10 cellular contexts compared by ENCODE assay signal in the genomic region with DNA sequence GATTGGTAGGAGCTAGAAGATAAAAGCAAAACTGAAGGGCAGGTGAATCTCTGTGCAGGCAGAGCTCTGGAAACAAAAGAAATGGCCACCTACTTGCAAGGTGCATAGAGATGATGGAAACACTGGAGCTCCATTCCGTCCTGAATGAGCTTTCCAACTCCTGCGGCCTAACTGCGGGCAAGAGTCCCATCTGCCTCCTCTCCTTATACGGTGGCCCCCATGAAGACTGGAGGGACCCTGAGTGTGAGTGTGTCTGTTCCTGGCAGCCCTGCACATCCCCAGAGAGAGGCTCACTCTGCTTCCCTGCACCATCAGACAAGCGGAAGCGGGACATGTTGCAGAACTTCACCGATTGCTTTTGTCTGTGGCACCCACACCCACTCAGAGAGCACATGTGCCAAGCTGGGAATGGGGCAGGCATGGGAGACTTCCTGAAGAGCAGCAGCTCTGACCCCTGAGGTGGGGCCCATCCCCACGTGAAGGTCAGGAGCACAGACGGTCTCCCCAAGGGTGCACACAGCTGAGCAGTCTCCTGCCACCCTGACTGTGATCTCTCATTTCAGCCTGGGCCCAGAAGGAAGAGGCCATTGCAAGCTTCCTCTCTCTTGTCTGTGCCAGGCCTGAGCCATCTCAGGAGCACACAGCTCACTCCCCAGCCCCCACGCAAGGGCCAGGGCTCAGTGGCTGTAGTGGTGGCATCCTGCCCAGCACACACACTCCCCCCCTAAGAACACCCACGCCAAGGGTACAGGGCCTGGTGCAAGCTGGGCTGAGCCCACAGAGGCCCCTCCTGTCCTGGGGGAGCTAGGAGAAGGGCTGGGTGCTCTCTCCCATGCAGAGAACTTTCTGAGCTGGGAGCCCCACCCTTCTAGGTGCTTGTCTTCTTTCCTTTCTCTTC.
A peak's percentile ranks its signal among the peaks of the same experiment; 100 is the strongest.
DNase-seq lines count a peak whose midpoint lies in the region; ATAC-seq and TF ChIP-seq lines count a peak whose summit lies in the region.
"Had no signal": no experiment of that assay in that cellular context is flagged by ENCODE, and none has a peak within 500 bp of the region (broad histone marks: within the 10 kb centered on the region; RNA-seq: fewer than 3 reads in every experiment).

No MANE protein-coding gene starts in this region.

- H3K27ac ChIP-seq in heart right ventricle, result peak overlapping the region in 3 of 10 donors; percentile 40 to 66 (median 41)
- H3K27ac ChIP-seq in osteoblast (ENCODE audit: low read depth, low read length), result peak overlapping the region; percentile 14

- intact Hi-C loops in natural killer cell (cut with micrococcal nuclease), result no loop called here
- intact Hi-C loops in heart right ventricle (cut with DNase I), result loop anchor here in 2 of 10 donors (10.0 kb wide), 2 partner anchors 85 to 195 kb away; no protein-coding TSS in a partner anchor

- no peak overlapping the region for H3K4me2 ChIP-seq in osteoblast (ENCODE audit: insufficient read depth, low read length)

- H3K27me3 ChIP-seq in heart right ventricle (no peaks in the 10 kb centered on the region), osteoblast (ENCODE audit: insufficient read depth, low read length) (no peaks in the 10 kb centered on the region)

- H3K4me1 ChIP-seq in heart right ventricle (peaks cover 14 to 81% (median 52%) of the 10 kb centered on the region in 9 donors), osteoblast (ENCODE audit: insufficient read depth, low read length) (peaks cover 37% of the 10 kb centered on the region)

- no peaks in the 10 kb centered on the region for H3K36me3 ChIP-seq in heart right ventricle
- H3K36me3 ChIP-seq in osteoblast (ENCODE audit: insufficient read depth, low read length), result peaks cover 4% of the 10 kb centered on the region

- peak overlapping the region in 1 of 2 donors; percentile 51 for H3K27ac Mint-ChIP-seq in natural killer cell treated with Interleukin-12 subunit alpha and Interleukin-12 subunit beta and Interleukin-15 and Interleukin-18, amount 100 ng/mL, for 72 hours
- no peak overlapping the region for H3K27ac Mint-ChIP-seq in natural killer cell

- H2AFZ ChIP-seq in osteoblast (ENCODE audit: low read length), result peak overlapping the region; percentile 18

- WGBS in heart right ventricle, 2 donors, result 55 to 65% methylated on average over 11 of the region's 11 CpGs

- TF ChIP-seq CTCF in natural killer cell (IDR thresholded peaks at IDR 0.05), result no peak
- TF ChIP-seq CTCF in heart right ventricle (IDR thresholded peaks at IDR 0.05), result no peak
- no peak for TF ChIP-seq CTCF in osteoblast (IDR thresholded peaks at IDR 0.05; ENCODE audit: extremely low read depth, low read depth, low read length)

- no peaks in the 10 kb centered on the region for H4K20me1 ChIP-seq in osteoblast (ENCODE audit: insufficient read depth, low read length)

- peak in 1 of 2 donors; percentile 31 for ATAC-seq in natural killer cell treated with Interleukin-12 subunit alpha and Interleukin-12 subunit beta and Interleukin-15 and Interleukin-18, amount 100 ng/mL, for 72 hours
- no peak for ATAC-seq in natural killer cell
- ATAC-seq in heart right ventricle, result peak; percentile 11 to 55 (median 18)

- no peaks in the 10 kb centered on the region for H3K36me3 Mint-ChIP-seq in natural killer cell treated with Interleukin-12 subunit alpha and Interleukin-12 subunit beta and Interleukin-15 and Interleukin-18, amount 100 ng/mL, for 72 hours
- H3K36me3 Mint-ChIP-seq in natural killer cell, result no peaks in the 10 kb centered on the region

- peak; percentile 32 for DNase-seq in natural killer cell treated with Interleukin-12 subunit alpha and Interleukin-12 subunit beta and Interleukin-15 and Interleukin-18, amount 100 ng/mL, for 72 hours (ENCODE audit: low spot score)
- DNase-seq in natural killer cell (no peak), heart right ventricle (no peak), osteoblast (ENCODE audit: insufficient read length, low spot score, missing footprints) (peak; percentile 92), HPDE6-E6E7 (ENCODE audit: extremely low spot score) (no peak), NCI-H1092 (lab: John Stamatoyannopoulos, UW) (no peak), GDM1 (lab: John Stamatoyannopoulos, UW) (no peak)
- no peak for DNase-seq in stimulated activated naive CD4-positive, alpha-beta T cell treated with Interleukin-2 at 50 U/mL for 16 hours (lab: John Stamatoyannopoulos, UW)
- DNase-seq: NCI-H1694 treated with DMSO at 0.1 percent for 48 hours, occipital lobe had no signal

- peaks cover 0 to 3% of the 10 kb centered on the region in 2 donors for H3K4me1 Mint-ChIP-seq in natural killer cell treated with Interleukin-12 subunit alpha and Interleukin-12 subunit beta and Interleukin-15 and Interleukin-18, amount 100 ng/mL, for 72 hours (ENCODE audit: low read depth in 2 of 2)
- peaks cover 0 to 4% of the 10 kb centered on the region in 2 donors for H3K4me1 Mint-ChIP-seq in natural killer cell

- H3K9me3 Mint-ChIP-seq in natural killer cell treated with Interleukin-12 subunit alpha and Interleukin-12 subunit beta and Interleukin-15 and Interleukin-18, amount 100 ng/mL, for 72 hours, result no peaks in the 10 kb centered on the region
- no peaks in the 10 kb centered on the region for H3K9me3 Mint-ChIP-seq in natural killer cell

- no peaks in the 10 kb centered on the region for H3K79me2 ChIP-seq in osteoblast (ENCODE audit: insufficient read depth, low read length)

- H3K27me3 Mint-ChIP-seq in natural killer cell treated with Interleukin-12 subunit alpha and Interleukin-12 subunit beta and Interleukin-15 and Interleukin-18, amount 100 ng/mL, for 72 hours, result peaks cover 0 to 13% of the 10 kb centered on the region in 2 donors
- peaks cover 0 to 3% of the 10 kb centered on the region in 2 donors for H3K27me3 Mint-ChIP-seq in natural killer cell (ENCODE audit: low read depth in 2 of 2)

- H3K4me3 ChIP-seq in heart right ventricle (no peak overlapping the region), osteoblast (ENCODE audit: insufficient read depth, low read length) (no peak overlapping the region)

- H3K9me3 ChIP-seq in heart right ventricle, result no peaks in the 10 kb centered on the region
- H3K9me3 ChIP-seq in osteoblast (ENCODE audit: low read depth, low read length), result no peaks in the 10 kb centered on the region

- H3K4me3 Mint-ChIP-seq in natural killer cell treated with Interleukin-12 subunit alpha and Interleukin-12 subunit beta and Interleukin-15 and Interleukin-18, amount 100 ng/mL, for 72 hours, result no peak overlapping the region
- no peak overlapping the region for H3K4me3 Mint-ChIP-seq in natural killer cell

Comparison
In these comparisons a context has a peak if more than half of its experiments do, and no peak if none do; other contexts are left out.
1. DNase-seq: peak in natural killer cell treated with Interleukin-12 subunit alpha and Interleukin-12 subunit beta and Interleukin-15 and Interleukin-18, amount 100 ng/mL, for 72 hours (single experiment) and osteoblast (single experiment); none in natural killer cell (single experiment), heart right ventricle (0 of 2), HPDE6-E6E7 (single experiment), NCI-H1092 (single experiment), stimulated activated naive CD4-positive, alpha-beta T cell treated with Interleukin-2 at 50 U/mL for 16 hours (single experiment) and GDM1 (single experiment).
2. ATAC-seq: peak in heart right ventricle (8 of 8); none in natural killer cell (0 of 3).